ENCODE assay signal across 1 cellular context in the genomic region with DNA sequence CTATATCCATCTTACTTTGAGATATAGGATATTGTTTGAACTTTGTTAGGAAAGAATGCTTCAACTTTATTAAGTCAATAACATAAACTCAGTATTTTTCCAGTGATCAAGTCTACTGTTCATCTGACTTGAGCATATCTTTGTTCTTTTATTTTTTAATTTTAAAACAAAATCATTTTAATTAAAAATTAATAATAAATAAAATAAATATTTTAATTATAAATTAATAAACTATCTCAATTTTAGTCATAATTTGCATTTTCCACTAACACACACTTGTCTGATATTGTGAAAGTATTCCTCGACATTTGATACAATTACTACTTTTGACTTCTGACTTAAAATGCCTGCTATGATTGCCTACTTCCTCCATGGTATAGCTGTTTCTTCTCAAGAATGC.
TF ChIP-seq lines count a peak whose summit lies in the region.

No MANE protein-coding gene starts in this region.

TF ChIP-seq in WTC11, 78 proteins besides CTCF, POLR2A, EP300 and RAD21 (continued from another document):
- TF ChIP-seq, protein P1, sequence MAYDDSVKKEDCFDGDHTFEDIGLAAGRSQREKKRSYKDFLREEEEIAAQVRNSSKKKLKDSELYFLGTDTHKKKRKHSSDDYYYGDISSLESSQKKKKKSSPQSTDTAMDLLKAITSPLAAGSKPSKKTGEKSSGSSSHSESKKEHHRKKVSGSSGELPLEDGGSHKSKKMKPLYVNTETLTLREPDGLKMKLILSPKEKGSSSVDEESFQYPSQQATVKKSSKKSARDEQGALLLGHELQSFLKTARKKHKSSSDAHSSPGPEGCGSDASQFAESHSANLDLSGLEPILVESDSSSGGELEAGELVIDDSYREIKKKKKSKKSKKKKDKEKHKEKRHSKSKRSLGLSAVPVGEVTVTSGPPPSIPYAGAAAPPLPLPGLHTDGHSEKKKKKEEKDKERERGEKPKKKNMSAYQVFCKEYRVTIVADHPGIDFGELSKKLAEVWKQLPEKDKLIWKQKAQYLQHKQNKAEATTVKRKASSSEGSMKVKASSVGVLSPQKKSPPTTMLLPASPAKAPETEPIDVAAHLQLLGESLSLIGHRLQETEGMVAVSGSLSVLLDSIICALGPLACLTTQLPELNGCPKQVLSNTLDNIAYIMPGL (CRISPR knock-in tag; IDR thresholded peaks at IDR 0.05), result no peak
- TF ChIP-seq KAT7 (CRISPR knock-in tag; IDR thresholded peaks at IDR 0.05; ENCODE audit: borderline replicate concordance), result no peak
